In the genomic region with DNA sequence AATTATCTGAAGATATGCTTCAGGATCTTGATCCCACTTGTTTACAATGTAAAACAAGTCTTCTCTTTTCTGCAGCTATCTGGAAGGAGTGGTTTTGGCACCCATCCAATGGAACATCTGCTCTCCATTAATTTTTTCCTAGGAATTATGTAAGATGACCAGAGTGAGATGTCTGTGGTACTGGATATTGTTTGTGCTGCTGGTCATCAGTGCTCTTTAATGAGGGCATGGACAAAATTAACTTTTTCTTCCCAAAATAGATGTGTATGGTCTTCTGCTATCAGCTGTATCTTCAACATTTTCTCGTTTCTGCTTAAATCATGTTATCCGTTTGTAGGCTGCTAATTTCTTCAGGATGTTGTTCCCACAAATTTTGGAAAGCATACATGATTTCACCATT, we compare ENCODE assay signal across 1 cellular context.
TF ChIP-seq lines count a peak whose summit lies in the region.

No MANE protein-coding gene starts in this region.

TF ChIP-seq in SK-N-SH, 30 proteins besides CTCF, POLR2A, EP300 and RAD21 (continued from another document):
- TF ChIP-seq, protein P1, sequence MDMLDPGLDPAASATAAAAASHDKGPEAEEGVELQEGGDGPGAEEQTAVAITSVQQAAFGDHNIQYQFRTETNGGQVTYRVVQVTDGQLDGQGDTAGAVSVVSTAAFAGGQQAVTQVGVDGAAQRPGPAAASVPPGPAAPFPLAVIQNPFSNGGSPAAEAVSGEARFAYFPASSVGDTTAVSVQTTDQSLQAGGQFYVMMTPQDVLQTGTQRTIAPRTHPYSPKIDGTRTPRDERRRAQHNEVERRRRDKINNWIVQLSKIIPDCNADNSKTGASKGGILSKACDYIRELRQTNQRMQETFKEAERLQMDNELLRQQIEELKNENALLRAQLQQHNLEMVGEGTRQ (IDR thresholded peaks at IDR 0.05; ENCODE audit: borderline replicate concordance, low read depth, low read length): no peak
- no peak for TF ChIP-seq TAF1 (IDR thresholded peaks at IDR 0.05; ENCODE audit: borderline replicate concordance, low read depth, low read length)
- TF ChIP-seq ELF1 (IDR thresholded peaks at IDR 0.05): no peak
